ENCODE assay signal across 6 cellular contexts in genomic region chr15:28719626-28720025, GRCh38. TPM values are rescaled to one million over a fixed set of nuclear protein-coding genes. Genes with fewer than 3 reads are reported as not detected.
A peak's percentile ranks its signal among the peaks of the same experiment; 100 is the strongest.
DNase-seq lines count a peak whose midpoint lies in the region; TF ChIP-seq lines count a peak whose summit lies in the region.
"Not testable (repeated sequence)": the region's sequence is repeated elsewhere in the genome, so short reads cannot be mapped to it uniquely, and the experiment has no call there.
"Had no signal": no experiment of that assay in that cellular context is flagged by ENCODE, and none has a peak within 500 bp of the region (broad histone marks: within the 10 kb centered on the region; RNA-seq: fewer than 3 reads in every experiment).

No MANE protein-coding gene starts in this region.

- DNase-seq in thyroid gland = peak; percentile 57 to 60

- not testable (repeated sequence) for H3K4me1 ChIP-seq in Loucy (ENCODE audit: insufficient read depth, low read length, poor library complexity, severe bottlenecking); thyroid gland

- H3K27ac ChIP-seq in thyroid gland = peak overlapping the region; percentile 56 to 86 (median 70)

- H3K79me2 ChIP-seq in Loucy (ENCODE audit: insufficient read depth, low read length) = peaks cover 40% of the 10 kb centered on the region

- H3K9me3 ChIP-seq in Loucy (ENCODE audit: insufficient read depth, low read depth, low read length); thyroid gland: not testable (repeated sequence)

- H3K4me2 ChIP-seq in Loucy (ENCODE audit: low read depth, low read length, poor library complexity, severe bottlenecking) = peak overlapping the region; percentile 77

- not testable (repeated sequence) for H3F3A ChIP-seq in Loucy (ENCODE audit: low read depth)

- not testable (repeated sequence) for H3K9me2 ChIP-seq in Loucy (replicated peaks; ENCODE audit: low read depth, low read length)

- TF ChIP-seq CTCF in Loucy (conservative IDR thresholded peaks at IDR 0.05; ENCODE audit: low read length); thyroid gland (IDR thresholded peaks at IDR 0.05): not testable (repeated sequence)

- not testable (repeated sequence) for H3K36me3 ChIP-seq in Loucy (ENCODE audit: insufficient read depth, low read length); thyroid gland

- peak in 1 of 2 donors; percentile 29 for TF ChIP-seq POLR2A in thyroid gland (IDR thresholded peaks at IDR 0.05)

- H3K27me3 ChIP-seq in Loucy (ENCODE audit: insufficient read depth, low read length, poor library complexity, severe bottlenecking); thyroid gland: not testable (repeated sequence)

- WGBS in thyroid gland, 2 donors = 25 to 27% methylated on average over 4 of the region's 4 CpGs

- not testable (repeated sequence) for H2AFZ ChIP-seq in Loucy (ENCODE audit: low read length)

- H3K4me3 ChIP-seq in Loucy (ENCODE audit: low read length, poor library complexity, severe bottlenecking); thyroid gland (replicated peaks in 1 of 3): not testable (repeated sequence)

- not testable (repeated sequence) for H4K20me1 ChIP-seq in Loucy (ENCODE audit: insufficient read depth, low read length, poor library complexity, severe bottlenecking)

- H3K9ac ChIP-seq in Loucy (ENCODE audit: low read depth, low read length, poor library complexity, severe bottlenecking) = peak overlapping the region; percentile 83

- intact Hi-C loops in thyroid gland (cut with DNase I) = not testable (repeated sequence)

RNA-seq across cellular contexts. Expression of gene GOLGA8M, which starts 7.4 kb away (rescaled TPM):
- 10 to 100 TPM in 3 of 4 donors, 1 to 10 TPM in 1; 7.9 to 53.2 (median 32.0) TPM for total RNA-seq in thyroid gland
- total RNA-seq: A673, Caco-2, Calu3, Daoy had no signal
